Comparison of ENCODE assay signal across 13 cellular contexts in the genomic region with DNA sequence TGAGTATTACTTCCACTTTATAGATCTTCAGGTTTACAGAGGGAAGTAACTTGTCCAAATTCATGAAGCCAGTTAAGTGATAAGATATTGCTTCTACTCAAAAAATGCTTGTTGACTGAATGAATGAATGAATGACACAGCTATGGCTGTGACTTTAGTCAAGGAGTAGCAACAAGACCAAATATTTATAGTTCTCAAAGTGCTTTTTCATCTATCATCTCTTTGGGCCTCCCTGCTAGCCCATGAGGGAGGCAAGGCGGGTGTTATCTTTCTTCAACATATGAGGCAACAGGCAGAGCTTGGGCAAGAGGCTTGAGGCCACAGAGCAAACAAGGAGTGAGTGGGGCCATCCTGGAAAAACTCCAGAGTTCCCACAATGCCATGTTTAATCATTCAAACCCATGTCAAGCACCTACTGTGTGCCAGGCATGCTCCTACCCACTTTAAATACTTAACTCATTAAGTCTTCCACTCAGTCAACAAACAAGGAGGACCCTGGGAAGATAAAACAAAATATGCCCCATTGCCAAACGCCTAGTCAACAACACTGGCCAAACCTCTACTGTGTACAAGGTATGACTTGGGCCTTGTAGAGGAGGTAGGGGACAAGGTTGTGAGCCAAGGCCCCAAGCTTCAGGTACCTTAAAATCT. TPM values are rescaled to one million over a fixed set of nuclear protein-coding genes. Genes with fewer than 3 reads are reported as not detected.
DNase-seq lines count a peak whose midpoint lies in the region; FAIRE-seq and TF ChIP-seq lines count a peak whose summit lies in the region.
"Had no signal": no experiment of that assay in that cellular context is flagged by ENCODE, and none has a peak within 500 bp of the region (broad histone marks: within the 10 kb centered on the region; RNA-seq: fewer than 3 reads in every experiment).

No MANE protein-coding gene starts in this region.

- 93 to 95% methylated on average over 2 of the region's 2 CpGs for WGBS in thyroid gland, 2 donors

- FAIRE-seq in kidney (lab: Jason Lieb, UNC): no peak

- peak overlapping the region; percentile 74 for H3K27ac Mint-ChIP-seq in activated naive CD4-positive, alpha-beta T cell treated with anti-CD3 and anti-CD28 coated beads for 36 hours
- H3K27ac Mint-ChIP-seq in activated CD4-positive, alpha-beta memory T cell treated with anti-CD3 and anti-CD28 coated beads for 36 hours: peak overlapping the region; percentile 54

- peaks cover 55 to 59% of the 10 kb centered on the region in 2 donors for H3K4me1 ChIP-seq in kidney (ENCODE audit: control insufficient read depth in 1 of 2, insufficient read depth in 1 of 2, low read depth in 1 of 2, low read length in 2 of 2)
- H3K4me1 ChIP-seq in thyroid gland: peaks cover 76 to 89% of the 10 kb centered on the region in 2 donors

- H3K9me3 ChIP-seq in kidney (ENCODE audit: control insufficient read depth in 1 of 2, low read length in 2 of 2) (no peaks in the 10 kb centered on the region), thyroid gland (no peaks in the 10 kb centered on the region)
- H3K9me3 ChIP-seq: heart right ventricle had no signal

- H3K4me1 Mint-ChIP-seq in activated naive CD4-positive, alpha-beta T cell treated with anti-CD3 and anti-CD28 coated beads for 36 hours (ENCODE audit: low read depth): peaks cover 75% of the 10 kb centered on the region
- H3K4me1 Mint-ChIP-seq in activated CD4-positive, alpha-beta memory T cell treated with anti-CD3 and anti-CD28 coated beads for 36 hours (ENCODE audit: low read depth): peaks cover 68% of the 10 kb centered on the region

- TF ChIP-seq POLR2A in thyroid gland (IDR thresholded peaks at IDR 0.05): no peak

- H3K9me3 Mint-ChIP-seq in activated naive CD4-positive, alpha-beta T cell treated with anti-CD3 and anti-CD28 coated beads for 36 hours: no peaks in the 10 kb centered on the region
- H3K9me3 Mint-ChIP-seq in activated CD4-positive, alpha-beta memory T cell treated with anti-CD3 and anti-CD28 coated beads for 36 hours: no peaks in the 10 kb centered on the region
- H3K9me3 Mint-ChIP-seq: neural crest cell had no signal

- TF ChIP-seq CTCF in kidney (IDR thresholded peaks at IDR 0.05; ENCODE audit: borderline replicate concordance, extremely low read depth, insufficient read depth) (no peak), thyroid gland (IDR thresholded peaks at IDR 0.05) (no peak)

- CTCF ChIA-PET in activated naive CD4-positive, alpha-beta T cell treated with anti-CD3 and anti-CD28 coated beads for 36 hours (lab: Charles Lee): interaction anchor here (0.7 to 2.3 kb wide), 5 partner anchors 10 to 73 kb away, joined by 3 to 7 read pairs (median 4); no protein-coding TSS in a partner anchor
- CTCF ChIA-PET in activated CD4-positive, alpha-beta memory T cell treated with anti-CD3 and anti-CD28 coated beads for 36 hours (lab: Charles Lee): interaction anchor here (1.0 to 2.4 kb wide), 4 partner anchors 11 to 45 kb away, joined by 3 to 11 read pairs (median 6); a partner anchor contains a TSS

- DNase-seq in activated naive CD4-positive, alpha-beta T cell treated with anti-CD3 and anti-CD28 coated beads for 36 hours: no peak
- DNase-seq in activated naive CD4-positive, alpha-beta T cell treated with anti-CD3 and anti-CD28 coated beads, Interleukin-2, amount 50 U/mL, for 16 hours: no peak
- no peak for DNase-seq in activated CD4-positive, alpha-beta memory T cell treated with anti-CD3 and anti-CD28 coated beads for 36 hours
- DNase-seq in kidney (no peak), thyroid gland (no peak), DMS153 (lab: John Stamatoyannopoulos, UW) (no peak)
- no peak for DNase-seq in effector CD4-positive, alpha-beta T cell
- DNase-seq in activated CD8-positive, alpha-beta memory T cell treated with anti-CD3 and anti-CD28 coated beads, Interleukin-2, amount 50 U/mL, for 48 hours: no peak
- DNase-seq: amygdala, GM23248, heart right ventricle, NCI-H2171 had no signal

- H3K27me3 Mint-ChIP-seq in activated naive CD4-positive, alpha-beta T cell treated with anti-CD3 and anti-CD28 coated beads for 36 hours (ENCODE audit: low read depth): no peaks in the 10 kb centered on the region
- H3K27me3 Mint-ChIP-seq in activated CD4-positive, alpha-beta memory T cell treated with anti-CD3 and anti-CD28 coated beads for 36 hours: no peaks in the 10 kb centered on the region

- no peaks in the 10 kb centered on the region for H3K27me3 ChIP-seq in thyroid gland
- H3K27me3 ChIP-seq: heart right ventricle had no signal

- no peak overlapping the region for H3K4me3 Mint-ChIP-seq in activated naive CD4-positive, alpha-beta T cell treated with anti-CD3 and anti-CD28 coated beads for 36 hours
- H3K4me3 Mint-ChIP-seq in activated CD4-positive, alpha-beta memory T cell treated with anti-CD3 and anti-CD28 coated beads for 36 hours: no peak overlapping the region
- H3K4me3 Mint-ChIP-seq: neural crest cell had no signal

- H3K36me3 ChIP-seq in kidney (ENCODE audit: control insufficient read depth in 1 of 2, insufficient read depth in 2 of 2, low read length in 2 of 2) (peaks cover 25 to 31% of the 10 kb centered on the region in 2 donors), thyroid gland (peaks cover 9 to 12% of the 10 kb centered on the region in 2 donors)

- H3K27ac ChIP-seq in kidney (ENCODE audit: low read depth in 2 of 2, low read length in 2 of 2): peak overlapping the region; percentile 61 to 62
- peak overlapping the region; percentile 81 to 99 (median 98) for H3K27ac ChIP-seq in thyroid gland
- H3K27ac ChIP-seq: GM23248 had no signal

- H3K9ac ChIP-seq in kidney (ENCODE audit: low read length in 2 of 2): peak overlapping the region in 1 of 2 donors; percentile 14
- H3K9ac ChIP-seq: GM23248 had no signal

- POLR2A ChIA-PET in activated CD4-positive, alpha-beta memory T cell treated with anti-CD3 and anti-CD28 coated beads for 36 hours (lab: Charles Lee): interaction anchor here (0.6 kb wide), 1 partner anchor 42 kb away, joined by 4 read pairs; no protein-coding TSS in a partner anchor

- H3K4me3 ChIP-seq in kidney (ENCODE audit: low read length in 2 of 2) (no peak overlapping the region), thyroid gland (replicated peaks in 1 of 3) (no peak overlapping the region)
- H3K4me3 ChIP-seq: GM23248, heart right ventricle had no signal

- intact Hi-C loops in activated naive CD4-positive, alpha-beta T cell treated with anti-CD3 and anti-CD28 coated beads for 36 hours (cut with micrococcal nuclease): no loop called here
- intact Hi-C loops in activated CD4-positive, alpha-beta memory T cell treated with anti-CD3 and anti-CD28 coated beads for 36 hours (cut with micrococcal nuclease): no loop called here
- intact Hi-C loops in kidney (cut with DNase I) (no loop called here), thyroid gland (cut with DNase I) (no loop called here)

- peaks cover 63% of the 10 kb centered on the region for H3K36me3 Mint-ChIP-seq in activated naive CD4-positive, alpha-beta T cell treated with anti-CD3 and anti-CD28 coated beads for 36 hours (ENCODE audit: low read depth)
- peaks cover 60% of the 10 kb centered on the region for H3K36me3 Mint-ChIP-seq in activated CD4-positive, alpha-beta memory T cell treated with anti-CD3 and anti-CD28 coated beads for 36 hours

RNA-seq across cellular contexts. Expression of a gene that starts 15.9 kb away (rescaled TPM):
- total RNA-seq in activated naive CD4-positive, alpha-beta T cell treated with anti-CD3 and anti-CD28 coated beads for 36 hours: 10 to 100 TPM; 87.9 to 89.2 TPM
- 100 to 1,000 TPM; 126 to 129 TPM for total RNA-seq in activated CD4-positive, alpha-beta memory T cell treated with anti-CD3 and anti-CD28 coated beads for 36 hours
- total RNA-seq in kidney: 139 TPM
- 132 TPM for polyA plus RNA-seq in kidney (ENCODE audit: insufficient read depth, low read depth, low replicate concordance)
- total RNA-seq in thyroid gland: 100 to 1,000 TPM; 110 to 154 (median 125) TPM

RNA-seq across cellular contexts. Expression of a gene that starts 32.4 kb away (rescaled TPM):
- total RNA-seq in activated naive CD4-positive, alpha-beta T cell treated with anti-CD3 and anti-CD28 coated beads for 36 hours: 100 to 1,000 TPM; 166 to 175 TPM
- 100 to 1,000 TPM; 149 TPM for total RNA-seq in activated CD4-positive, alpha-beta memory T cell treated with anti-CD3 and anti-CD28 coated beads for 36 hours
- total RNA-seq in kidney (1.4 TPM), thyroid gland (1 to 10 TPM in 2 of 4 donors, under 1 TPM in 2; 0.39 to 2.0 (median 0.82) TPM)
- polyA plus RNA-seq in kidney (ENCODE audit: insufficient read depth, low read depth, low replicate concordance): 0.47 TPM

Comparison
In these comparisons a context has a peak if more than half of its experiments do, and no peak if none do; other contexts are left out.
1. RNA of a gene that starts 32.4 kb away (total RNA-seq): 166 to 175 TPM in activated naive CD4-positive, alpha-beta T cell treated with anti-CD3 and anti-CD28 coated beads for 36 hours and 149 TPM in activated CD4-positive, alpha-beta memory T cell treated with anti-CD3 and anti-CD28 coated beads for 36 hours; 1.4 TPM in kidney (single experiment) and 0.39 to 2.0 TPM in thyroid gland; every median in the first group is over 10 times any median in the second.